In genomic region chr1:1510912-1511532, GRCh38 we compare ENCODE assay signal across 8 cellular contexts. TPM values are rescaled to one million over a fixed set of nuclear protein-coding genes. Genes with fewer than 3 reads are reported as not detected.
A peak's percentile ranks its signal among the peaks of the same experiment; 100 is the strongest.
DNase-seq lines count a peak whose midpoint lies in the region; ATAC-seq, FAIRE-seq and TF ChIP-seq lines count a peak whose summit lies in the region.

No MANE protein-coding gene starts in this region.

- H3K4me1 Mint-ChIP-seq in CD4-positive, alpha-beta T cell (ENCODE audit: low read depth): peaks cover 14% of the 10 kb centered on the region
- H3K4me1 Mint-ChIP-seq in nephron: peaks cover 6% of the 10 kb centered on the region

- TF ChIP-seq POLR2A in endothelial cell of umbilical vein (IDR thresholded peaks at IDR 0.05; ENCODE audit: low read depth, low read length): no peak

- H3K9me3 Mint-ChIP-seq in CD4-positive, alpha-beta T cell: no peaks in the 10 kb centered on the region
- no peaks in the 10 kb centered on the region for H3K9me3 Mint-ChIP-seq in nephron

- peak overlapping the region; percentile 98 for H3K9ac ChIP-seq in endothelial cell of umbilical vein (replicated peaks; ENCODE audit: extremely low read depth, insufficient read depth, low read length)

- dilution Hi-C loops in endothelial cell of umbilical vein (cut with MboI; ENCODE audit: extremely low pct_ligation_motif_present, low sequenced_read_pairs): no loop called here

- H3K27ac Mint-ChIP-seq in CD4-positive, alpha-beta T cell: peak overlapping the region; percentile 95
- peak overlapping the region; percentile 94 to 99 (median 97) for H3K27ac Mint-ChIP-seq in nephron

- CTCF ChIA-PET in CD4-positive, alpha-beta T cell (lab: Charles Lee): no interaction called here
- CTCF ChIA-PET in endothelial cell of umbilical vein (lab: Charles Lee): no interaction called here

- H3K27ac ChIP-seq in CD4-positive, alpha-beta T cell (ENCODE audit: low read depth, low read length): peak overlapping the region; percentile 79
- H3K27ac ChIP-seq in endothelial cell of umbilical vein (ENCODE audit: insufficient read depth, low read depth, low read length): peak overlapping the region; percentile 96

- H3K4me3 ChIP-seq in endothelial cell of umbilical vein (replicated peaks in 1 of 3; ENCODE audit: insufficient read depth in 1 of 3, low read depth in 1 of 3, low read length in 3 of 3): peak overlapping the region; percentile 33 to 69 (median 61)

- POLR2A ChIA-PET in CD4-positive, alpha-beta T cell (lab: Charles Lee): interaction anchor here (0.9 to 1.4 kb wide), 2 partner anchors 104 to 112 kb away, joined by 4 to 7 read pairs; partner anchors contain the start of genes CCNL2 and MIB2
- POLR2A ChIA-PET in endothelial cell of umbilical vein (lab: Charles Lee): interaction anchor here (0.7 to 0.9 kb wide), 2 partner anchors 29 to 111 kb away, joined by 3 to 4 read pairs; no protein-coding TSS in a partner anchor

- peaks cover 4% of the 10 kb centered on the region for H3K4me1 ChIP-seq in endothelial cell of umbilical vein (ENCODE audit: control insufficient read depth, extremely low read depth, insufficient read depth, low read length)

- no peak for ATAC-seq in CD4-positive, alpha-beta T cell (ENCODE audit: poor library complexity)
- ATAC-seq in GM18909 (IDR thresholded peaks at IDR 0.05; ENCODE audit: poor library complexity, unreplicated experiment) (no peak), GM21360 (IDR thresholded peaks at IDR 0.05; ENCODE audit: unreplicated experiment) (no peak), HG03097 (IDR thresholded peaks at IDR 0.05; ENCODE audit: low FRiP score, unreplicated experiment) (no peak)

- no peaks in the 10 kb centered on the region for H3K36me3 ChIP-seq in endothelial cell of umbilical vein (ENCODE audit: control insufficient read depth in 2 of 2, extremely low read depth in 1 of 2, insufficient read depth in 2 of 2, low read length in 2 of 2)

- H3K9me3 ChIP-seq in CD4-positive, alpha-beta T cell (ENCODE audit: control insufficient read depth, low read length): no peaks in the 10 kb centered on the region
- H3K9me3 ChIP-seq in endothelial cell of umbilical vein (replicated peaks; ENCODE audit: control insufficient read depth, insufficient read depth, low read length): no peaks in the 10 kb centered on the region

- FAIRE-seq in endothelial cell of umbilical vein (lab: Jason Lieb, UNC): no peak

- H3K27me3 Mint-ChIP-seq in CD4-positive, alpha-beta T cell: no peaks in the 10 kb centered on the region
- H3K27me3 Mint-ChIP-seq in nephron (ENCODE audit: low read depth): no peaks in the 10 kb centered on the region

- no peaks in the 10 kb centered on the region for H3K27me3 ChIP-seq in CD4-positive, alpha-beta T cell (ENCODE audit: control insufficient read depth, insufficient read depth, low read length)
- no peaks in the 10 kb centered on the region for H3K27me3 ChIP-seq in endothelial cell of umbilical vein (ENCODE audit: control insufficient read depth in 2 of 2, insufficient read depth in 2 of 2, low read length in 2 of 2)

- H4K20me1 ChIP-seq in endothelial cell of umbilical vein (replicated peaks; ENCODE audit: control insufficient read depth, extremely low read depth, insufficient read depth, low read length): no peaks in the 10 kb centered on the region

- intact Hi-C loops in CD4-positive, alpha-beta T cell (cut with DNase I, micrococcal nuclease): loop anchor here in 1 of 2 experiments (2.0 to 5.0 kb wide), 2 partner anchors 40 to 106 kb away; partner anchors contain the start of genes ATAD3B and MIB2
- intact Hi-C loops in endothelial cell of umbilical vein (cut with micrococcal nuclease): loop anchor here (5.0 kb wide), 1 partner anchor 106 kb away; the partner anchor contains the start of gene MIB2

- H3K79me2 ChIP-seq in endothelial cell of umbilical vein (ENCODE audit: control insufficient read depth, insufficient read depth, low read length): peaks cover 21% of the 10 kb centered on the region

- H3K36me3 Mint-ChIP-seq in CD4-positive, alpha-beta T cell (ENCODE audit: low read depth): peaks cover 12% of the 10 kb centered on the region
- H3K36me3 Mint-ChIP-seq in nephron (ENCODE audit: low read depth): peaks cover 4% of the 10 kb centered on the region

- H3K9me1 ChIP-seq in endothelial cell of umbilical vein (replicated peaks; ENCODE audit: control insufficient read depth, extremely low read depth, insufficient read depth, low read length): no peaks in the 10 kb centered on the region

- TF ChIP-seq CTCF in CD4-positive, alpha-beta T cell (IDR thresholded peaks at IDR 0.05): no peak
- TF ChIP-seq CTCF in endothelial cell of umbilical vein (IDR thresholded peaks at IDR 0.05; ENCODE audit: extremely low read depth in 1 of 2, insufficient read depth in 1 of 2, low read depth in 1 of 2, low read length in 2 of 2): no peak
- no peak for TF ChIP-seq CTCF in nephron (IDR thresholded peaks at IDR 0.05; ENCODE audit: unreplicated experiment in 3 of 3)

- peak overlapping the region; percentile 91 for H3K4me3 Mint-ChIP-seq in CD4-positive, alpha-beta T cell
- peak overlapping the region; percentile 93 to 97 (median 95) for H3K4me3 Mint-ChIP-seq in nephron

- peak overlapping the region; percentile 91 for H2AFZ ChIP-seq in endothelial cell of umbilical vein (ENCODE audit: low read depth, low read length)

- TSS peak; percentile 93 for BruUV-seq in endothelial cell of umbilical vein (replicated peaks; lab: Mats Ljungman, UMichigan)

- no peak for DNase-seq in CD4-positive, alpha-beta T cell
- DNase-seq in HS-5 (ENCODE audit: low read depth) (peak; percentile 13), SK-N-DZ (ENCODE audit: low spot score) (peak; percentile 67), endothelial cell of umbilical vein (ENCODE audit: low read depth, low spot score) (no peak)

- peak overlapping the region; percentile 86 for H3K4me2 ChIP-seq in endothelial cell of umbilical vein (ENCODE audit: insufficient read depth, low read length)

TF ChIP-seq in endothelial cell of umbilical vein, 7 proteins besides CTCF, POLR2A, EP300 and RAD21:
- TF ChIP-seq GATA2 (IDR thresholded peaks at IDR 0.05; ENCODE audit: insufficient read depth, insufficient read length, low read depth, low read length) (no peak), EZH2 (IDR thresholded peaks at IDR 0.05; ENCODE audit: borderline replicate concordance, low read depth, low read length, severe bottlenecking) (no peak), JUN (IDR thresholded peaks at IDR 0.05; ENCODE audit: borderline replicate concordance, insufficient read depth, insufficient read length, low read depth) (no peak), MYC (IDR thresholded peaks at IDR 0.05; ENCODE audit: low read depth, low read length) (no peak), POLR2AphosphoS5 (IDR thresholded peaks at IDR 0.05; ENCODE audit: insufficient read depth, low read depth, low read length) (no peak)

RNA-seq across cellular contexts. Expression of gene ATAD3A, which starts 0.9 kb away (rescaled TPM):
- total RNA-seq in CD4-positive, alpha-beta T cell: 10 to 100 TPM; 17.0 to 19.5 TPM
- polyA plus RNA-seq in SK-N-DZ (2014; cell fraction: cytosol; rRNA removed): 38.0 and 57.0 TPM in 2 replicates
- polyA plus RNA-seq in SK-N-DZ (2014; cell fraction: nucleus; rRNA removed): 73.6 and 93.9 TPM in 2 replicates
- total RNA-seq in endothelial cell of umbilical vein: 55.2 and 57.4 TPM in 2 replicates
- polyA plus RNA-seq in endothelial cell of umbilical vein: 24.9 and 28.8 TPM in 2 replicates
- polyA plus RNA-seq in endothelial cell of umbilical vein (2011; cell fraction: cytosol; rRNA removed): 23.0 and 29.1 TPM in 2 replicates
- polyA plus RNA-seq in endothelial cell of umbilical vein (2011; cell fraction: nucleus; rRNA removed): 47.8 and 57.7 TPM in 2 replicates
- 26.8 and 28.1 TPM in 2 replicates for polyA plus RNA-seq in endothelial cell of umbilical vein (2012)
- polyA minus RNA-seq in endothelial cell of umbilical vein: 13.7 and 22.7 TPM in 2 replicates
- polyA minus RNA-seq in endothelial cell of umbilical vein (2011; cell fraction: cytosol; rRNA and poly(A)+ RNA removed): 52.6 TPM
- 10.6 and 18.4 TPM in 2 replicates for polyA minus RNA-seq in endothelial cell of umbilical vein (2011; cell fraction: nucleus; rRNA and poly(A)+ RNA removed)

RNA-seq across cellular contexts. Expression of gene TMEM240, which starts 29.4 kb away (rescaled TPM):
- 1 to 10 TPM in 1 of 2 experiments, under 1 TPM in 1; 0.75 to 1.5 TPM for total RNA-seq in CD4-positive, alpha-beta T cell
- polyA plus RNA-seq in SK-N-DZ (2014; cell fraction: cytosol; rRNA removed): 3.2 and 10.5 TPM in 2 replicates
- polyA plus RNA-seq in SK-N-DZ (2014; cell fraction: nucleus; rRNA removed): 21.7 and 25.4 TPM in 2 replicates
- total RNA-seq in endothelial cell of umbilical vein: 7.0 and 8.8 TPM in 2 replicates
- polyA plus RNA-seq in endothelial cell of umbilical vein: 5.3 and 7.6 TPM in 2 replicates
- polyA plus RNA-seq in endothelial cell of umbilical vein (2011; cell fraction: cytosol; rRNA removed): 3.3 and 4.5 TPM in 2 replicates
- polyA plus RNA-seq in endothelial cell of umbilical vein (2011; cell fraction: nucleus; rRNA removed): 6.8 and 7.3 TPM in 2 replicates
- polyA plus RNA-seq in endothelial cell of umbilical vein (2012): 2.1 and 5.6 TPM in 2 replicates
- 1.1 and 1.2 TPM in 2 replicates for polyA minus RNA-seq in endothelial cell of umbilical vein
- polyA minus RNA-seq in endothelial cell of umbilical vein (2011; cell fraction: cytosol; rRNA and poly(A)+ RNA removed): not detected
- polyA minus RNA-seq in endothelial cell of umbilical vein (2011; cell fraction: nucleus; rRNA and poly(A)+ RNA removed): 0.87 and 2.0 TPM in 2 replicates

RNA-seq across cellular contexts. Expression of gene ATAD3B, which starts 39.5 kb away (rescaled TPM):
- 10 to 100 TPM; 44.3 to 49.1 TPM for total RNA-seq in CD4-positive, alpha-beta T cell
- polyA plus RNA-seq in SK-N-DZ (2014; cell fraction: cytosol; rRNA removed): 17.9 and 21.5 TPM in 2 replicates
- polyA plus RNA-seq in SK-N-DZ (2014; cell fraction: nucleus; rRNA removed): 83.9 and 130 TPM in 2 replicates
- total RNA-seq in endothelial cell of umbilical vein: 45.8 and 48.2 TPM in 2 replicates
- 20.5 and 22.7 TPM in 2 replicates for polyA plus RNA-seq in endothelial cell of umbilical vein
- polyA plus RNA-seq in endothelial cell of umbilical vein (2011; cell fraction: cytosol; rRNA removed): 10.6 and 15.8 TPM in 2 replicates
- 107 and 147 TPM in 2 replicates for polyA plus RNA-seq in endothelial cell of umbilical vein (2011; cell fraction: nucleus; rRNA removed)
- 16.0 and 23.1 TPM in 2 replicates for polyA plus RNA-seq in endothelial cell of umbilical vein (2012)
- polyA minus RNA-seq in endothelial cell of umbilical vein: 10.3 and 22.1 TPM in 2 replicates
- 66.3 TPM for polyA minus RNA-seq in endothelial cell of umbilical vein (2011; cell fraction: cytosol; rRNA and poly(A)+ RNA removed)
- polyA minus RNA-seq in endothelial cell of umbilical vein (2011; cell fraction: nucleus; rRNA and poly(A)+ RNA removed): 22.2 and 45.5 TPM in 2 replicates

Comparison
In these comparisons a context has a peak if more than half of its experiments do, and no peak if none do; other contexts are left out.
1. DNase-seq: peak in HS-5 (single experiment) and SK-N-DZ (single experiment); none in CD4-positive, alpha-beta T cell (0 of 10) and endothelial cell of umbilical vein (single experiment).